In the genomic region with DNA sequence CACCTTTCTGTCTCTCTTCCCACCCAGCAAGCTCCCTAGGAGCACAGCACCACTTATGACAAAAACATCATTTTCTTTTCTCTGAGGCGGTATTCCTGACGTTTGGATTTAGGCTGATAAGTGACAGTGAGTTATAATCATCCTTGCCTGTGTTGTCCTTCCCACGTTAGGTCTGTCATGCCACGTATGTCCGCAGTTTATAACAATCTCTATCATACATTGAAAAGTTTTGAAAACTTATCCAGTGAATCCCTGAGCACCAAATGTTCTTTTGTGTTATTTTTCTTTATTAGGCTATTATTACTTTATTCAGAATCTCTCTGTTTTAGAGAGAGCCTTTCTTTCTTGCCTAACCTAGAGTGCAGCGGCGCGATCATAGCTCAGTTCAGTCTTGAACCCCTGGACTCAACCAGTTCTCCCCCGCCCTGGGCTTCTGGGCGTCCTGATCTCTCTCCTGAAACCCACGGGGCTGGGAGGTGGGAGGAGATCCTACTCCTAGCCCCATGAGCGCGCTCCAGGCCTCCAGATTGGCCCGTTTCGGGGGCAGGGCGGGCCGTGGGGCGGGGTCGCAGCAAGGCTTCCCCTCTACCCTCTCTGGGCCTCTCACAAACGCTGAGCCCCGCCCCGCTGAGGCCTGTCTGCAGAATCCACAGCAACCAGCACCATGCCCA, we compare ENCODE assay signal across 8 cellular contexts. TPM values are rescaled to one million over a fixed set of nuclear protein-coding genes. Genes with fewer than 3 reads are reported as not detected.
DNase-seq lines count a peak whose midpoint lies in the region; ATAC-seq and TF ChIP-seq lines count a peak whose summit lies in the region.

Gene GSTM2 (plus strand): TSS at position 606 of the 671 bp plus-strand sequence. CDS start 59 bp downstream, at position 665.

- H3K36me3 Mint-ChIP-seq in mesothelial cell of epicardium, result peaks cover 16% of the 10 kb centered on the region

- peak within 1 kb of the TSS; percentile 73 for H3K9ac ChIP-seq in endocrine pancreas (ENCODE audit: control insufficient read depth, insufficient read depth, low read length)

- H3K36me3 ChIP-seq in endocrine pancreas (ENCODE audit: control insufficient read depth, insufficient read depth, low read length), result no peaks in the 10 kb centered on the region

- H3K27me3 Mint-ChIP-seq in mesothelial cell of epicardium (ENCODE audit: low read depth), result no peaks in the 10 kb centered on the region

- no peaks in the 10 kb centered on the region for H3K9me3 ChIP-seq in endocrine pancreas (ENCODE audit: control insufficient read depth, low read length)

- H3K4me3 Mint-ChIP-seq in mesothelial cell of epicardium, result peak within 1 kb of the TSS; percentile 85

- H3K27ac Mint-ChIP-seq in mesothelial cell of epicardium, result peak within 1 kb of the TSS; percentile 85

- DNase-seq in GM13976 (ENCODE audit: low spot score) (peak; percentile 88), NCI-H510A (lab: John Stamatoyannopoulos, UW) (peak; percentile 82), mesothelial cell of epicardium (ENCODE audit: low spot score in 2 of 2, unreplicated experiment in 2 of 2) (peak; percentile 83 to 90), NCI-H2196 treated with DMSO at 0.1 percent for 48 hours (lab: John Stamatoyannopoulos, UW; ENCODE audit: unreplicated experiment) (no peak)
- DNase-seq in activated CD8-positive, alpha-beta memory T cell treated with anti-CD3 and anti-CD28 coated beads for 48 hours (ENCODE audit: low read depth in 2 of 3, low spot score in 2 of 3), result peak; percentile 46 to 60 (median 56)
- DNase-seq in stimulated activated CD8-positive, alpha-beta memory T cell treated with anti-CD3 and anti-CD28 coated beads, Interleukin-12 subunit alpha, Interleukin-12 subunit beta, amount 100 ng/mL, for 4 hours (ENCODE audit: low read depth), result peak; percentile 51

- peaks cover 15% of the 10 kb centered on the region for H3K4me1 Mint-ChIP-seq in mesothelial cell of epicardium

- H3K4me1 ChIP-seq in endocrine pancreas (ENCODE audit: control insufficient read depth, insufficient read depth, low read length), result peaks cover 5% of the 10 kb centered on the region

- no peaks in the 10 kb centered on the region for H3K9me3 Mint-ChIP-seq in mesothelial cell of epicardium

- H3K27me3 ChIP-seq in endocrine pancreas (ENCODE audit: control insufficient read depth, insufficient read depth, low read length), result no peaks in the 10 kb centered on the region

- no peak for TF ChIP-seq CTCF in GM13976 (IDR thresholded peaks at IDR 0.05; ENCODE audit: borderline replicate concordance, control extremely low read depth, extremely low read depth, insufficient read depth, missing control alignments)
- no peak for TF ChIP-seq CTCF in mesothelial cell of epicardium (IDR thresholded peaks at IDR 0.05; ENCODE audit: unreplicated experiment)

- in situ Hi-C loops in GM13976 (cut with MboI; ENCODE audit: low sequenced_read_pairs, unreplicated experiment), result loop anchor here (10.0 kb wide), 1 partner anchor 47 kb away; the partner anchor contains the start of gene GSTM5

- peak within 1 kb of the TSS; percentile 68 for H3K4me3 ChIP-seq in endocrine pancreas (ENCODE audit: control insufficient read depth, insufficient read depth, low read length)

- peak; percentile 96 for ATAC-seq in HG02798 (IDR thresholded peaks at IDR 0.05; ENCODE audit: poor library complexity, unreplicated experiment)

RNA-seq across cellular contexts. Expression of gene GSTM2, which starts in this region (rescaled TPM):
- 169 to 186 TPM (median 177 TPM) in 3 replicates for total RNA-seq in mesothelial cell of epicardium
